8 cellular contexts compared by ENCODE assay signal in genomic region chr13:73722120-73722519, GRCh38.
DNase-seq lines count a peak whose midpoint lies in the region; ATAC-seq, FAIRE-seq and TF ChIP-seq lines count a peak whose summit lies in the region.

No MANE protein-coding gene starts in this region.

- H3K36me3 Mint-ChIP-seq in activated T-helper 2 cell treated with anti-CD3 and anti-CD28 coated beads, Interferon-gamma antibody, Interleukin-2, Interleukin-4, amounts not matched to agents 10 μg/mL and 5 μg/mL and 100 μg/mL, durations not matched to agents 14 hours and 24 hours and 36 hours (ENCODE audit: low read depth), result peaks cover 7% of the 10 kb centered on the region
- no peaks in the 10 kb centered on the region for H3K36me3 Mint-ChIP-seq in CD14-positive monocyte

- H2AFZ ChIP-seq in neuronal stem cell (ENCODE audit: low read length), result no peak overlapping the region

- no peak overlapping the region for H3K9ac ChIP-seq in neuronal stem cell (ENCODE audit: low read depth, low read length, poor library complexity)

- no peak overlapping the region for H4K8ac ChIP-seq in neuronal stem cell (ENCODE audit: low read depth, low read length)

- H2BK120ac ChIP-seq in neuronal stem cell (ENCODE audit: low read depth, low read length), result no peak overlapping the region

- H3K79me1 ChIP-seq in neuronal stem cell (ENCODE audit: low read depth, low read length), result no peaks in the 10 kb centered on the region

- H3K4me3 ChIP-seq in neuronal stem cell (ENCODE audit: low read length in 2 of 2), result no peak overlapping the region

- H2BK12ac ChIP-seq in neuronal stem cell (ENCODE audit: low read length), result no peak overlapping the region

- H3K36me3 ChIP-seq in neuronal stem cell (replicated peaks in 1 of 2; ENCODE audit: control insufficient read depth in 2 of 2, insufficient read depth in 2 of 2, low read length in 2 of 2), result peaks cover 0 to 12% of the 10 kb centered on the region in 2 donors

- H3K4me1 ChIP-seq in neuronal stem cell (ENCODE audit: control insufficient read depth in 2 of 2, insufficient read depth in 1 of 2, low read depth in 1 of 2, low read length in 2 of 2), result no peaks in the 10 kb centered on the region

- no peaks in the 10 kb centered on the region for H3K9me3 ChIP-seq in neuronal stem cell (replicated peaks in 1 of 2; ENCODE audit: control insufficient read depth in 2 of 2, insufficient read depth in 1 of 2, low read depth in 1 of 2, low read length in 2 of 2)

- in situ Hi-C loops in ACHN (cut with HindIII; ENCODE audit: low pct_ligation_motif_present, low pct_unique_long_range_greater_than_20kb, low sequenced_read_pairs), result no loop called here

- no peak overlapping the region for H3K27ac Mint-ChIP-seq in activated T-helper 2 cell treated with anti-CD3 and anti-CD28 coated beads, Interferon-gamma antibody, Interleukin-2, Interleukin-4, amounts not matched to agents 10 μg/mL and 5 μg/mL and 100 μg/mL, durations not matched to agents 14 hours and 24 hours and 36 hours
- no peak overlapping the region for H3K27ac Mint-ChIP-seq in CD14-positive monocyte

- H3K18ac ChIP-seq in neuronal stem cell (ENCODE audit: low read length), result no peak overlapping the region

- no peak overlapping the region for H3K23ac ChIP-seq in neuronal stem cell (ENCODE audit: low read depth, low read length, poor library complexity)

- H4K91ac ChIP-seq in neuronal stem cell (ENCODE audit: low read depth, low read length, poor library complexity), result no peak overlapping the region

- peak; percentile 90 for ATAC-seq in HG02759 (IDR thresholded peaks at IDR 0.05; ENCODE audit: unreplicated experiment)

- peaks cover 24% of the 10 kb centered on the region for H3K4me1 Mint-ChIP-seq in activated T-helper 2 cell treated with anti-CD3 and anti-CD28 coated beads, Interferon-gamma antibody, Interleukin-2, Interleukin-4, amounts not matched to agents 10 μg/mL and 5 μg/mL and 100 μg/mL, durations not matched to agents 14 hours and 24 hours and 36 hours (ENCODE audit: low read depth)
- H3K4me1 Mint-ChIP-seq in CD14-positive monocyte, result no peaks in the 10 kb centered on the region

- peaks cover 13% of the 10 kb centered on the region for H3K27me3 Mint-ChIP-seq in activated T-helper 2 cell treated with anti-CD3 and anti-CD28 coated beads, Interferon-gamma antibody, Interleukin-2, Interleukin-4, amounts not matched to agents 10 μg/mL and 5 μg/mL and 100 μg/mL, durations not matched to agents 14 hours and 24 hours and 36 hours (ENCODE audit: low read depth)
- peaks cover 0 to 2% (median 2%) of the 10 kb centered on the region in 3 donors for H3K27me3 Mint-ChIP-seq in CD14-positive monocyte (ENCODE audit: low read depth in 3 of 3)

- no peak overlapping the region for H2BK15ac ChIP-seq in neuronal stem cell (ENCODE audit: low read length)

- no peak overlapping the region for H3K27ac ChIP-seq in neuronal stem cell (replicated peaks; ENCODE audit: low read length)

- H3K4me2 ChIP-seq in neuronal stem cell (ENCODE audit: insufficient read depth, low read length, poor library complexity, severe bottlenecking), result no peak overlapping the region

- H3K4me3 Mint-ChIP-seq in activated T-helper 2 cell treated with anti-CD3 and anti-CD28 coated beads, Interferon-gamma antibody, Interleukin-2, Interleukin-4, amounts not matched to agents 10 μg/mL and 5 μg/mL and 100 μg/mL, durations not matched to agents 14 hours and 24 hours and 36 hours (ENCODE audit: low read depth), result no peak overlapping the region
- no peak overlapping the region for H3K4me3 Mint-ChIP-seq in CD14-positive monocyte

- H3K4ac ChIP-seq in neuronal stem cell (ENCODE audit: low read length), result no peak overlapping the region

- H3K27me3 ChIP-seq in neuronal stem cell (ENCODE audit: control insufficient read depth in 3 of 3, insufficient read depth in 3 of 3, low read depth in 1 of 3, low read length in 3 of 3), result no peaks in the 10 kb centered on the region

- intact Hi-C loops in activated T-helper 2 cell treated with anti-CD3 and anti-CD28 coated beads, Interferon-gamma antibody, Interleukin-2, Interleukin-4, amounts not matched to agents 10 μg/mL and 5 μg/mL and 100 μg/mL, durations not matched to agents 14 hours and 24 hours and 36 hours (cut with micrococcal nuclease), result no loop called here
- intact Hi-C loops in CD14-positive monocyte (cut with micrococcal nuclease), result no loop called here

- no peak for TF ChIP-seq POLR2A in GM12891 (IDR thresholded peaks at IDR 0.05; ENCODE audit: low read depth, low read length)

- no peak for TF ChIP-seq CTCF in CD14-positive monocyte (IDR thresholded peaks at IDR 0.05)

- WGBS in neuronal stem cell (ENCODE audit: extremely low coverage in 2 of 2, insufficient read length in 2 of 2, insufficient replicate concordance in 1 of 2), 2 donors, result no CpG with 5 or more reads among the region's 1 CpG

- H2AK5ac ChIP-seq in neuronal stem cell (ENCODE audit: low read depth, low read length), result no peak overlapping the region

- H3K14ac ChIP-seq in neuronal stem cell (ENCODE audit: low read length), result no peak overlapping the region

- DNase-seq in ACHN (peak; percentile 64), GM12891 (ENCODE audit: insufficient read length, low spot score) (peak; percentile 5), OCI-M1 (lab: John Stamatoyannopoulos, UW) (peak; percentile 60), glomerular visceral epithelial cell (ENCODE audit: extremely low spot score) (peak; percentile 68), neuronal stem cell (ENCODE audit: low spot score) (no peak), CD14-positive monocyte (ENCODE audit: low spot score) (no peak)
- DNase-seq in activated T-helper 2 cell treated with anti-CD3 and anti-CD28 coated beads, Interferon-gamma antibody, Interleukin-2, Interleukin-4, amounts not matched to agents 10 μg/mL and 5 μg/mL and 100 μg/mL, durations not matched to agents 14 hours and 24 hours and 36 hours (ENCODE audit: low spot score), result no peak

- no peaks in the 10 kb centered on the region for H3K9me3 Mint-ChIP-seq in activated T-helper 2 cell treated with anti-CD3 and anti-CD28 coated beads, Interferon-gamma antibody, Interleukin-2, Interleukin-4, amounts not matched to agents 10 μg/mL and 5 μg/mL and 100 μg/mL, durations not matched to agents 14 hours and 24 hours and 36 hours
- H3K9me3 Mint-ChIP-seq in CD14-positive monocyte, result peaks cover 0 to 3% (median 0%) of the 10 kb centered on the region in 7 donors

- H2BK5ac ChIP-seq in neuronal stem cell (ENCODE audit: low read length), result no peak overlapping the region

- peak; percentile 79 for FAIRE-seq in GM12891 (lab: Jason Lieb, UNC)

TF ChIP-seq in GM12891, 5 proteins besides CTCF, POLR2A, EP300 and RAD21:
- TF ChIP-seq POLR2AphosphoS5 (IDR thresholded peaks at IDR 0.05; ENCODE audit: low read depth, low read length) (no peak), SPI1 (IDR thresholded peaks at IDR 0.05; ENCODE audit: low read depth, low read length) (no peak), PAX5 (IDR thresholded peaks at IDR 0.05; ENCODE audit: insufficient read depth, low read length, severe bottlenecking) (no peak)
TF ChIP-seq in GM12891: peak in this region for 0.

Comparison
In these comparisons a context has a peak if more than half of its experiments do, and no peak if none do; other contexts are left out.
1. DNase-seq: peak in ACHN (single experiment), GM12891 (single experiment), OCI-M1 (single experiment) and glomerular visceral epithelial cell (single experiment); none in activated T-helper 2 cell treated with anti-CD3 and anti-CD28 coated beads, Interferon-gamma antibody, Interleukin-2, Interleukin-4, amounts not matched to agents 10 μg/mL and 5 μg/mL and 100 μg/mL, durations not matched to agents 14 hours and 24 hours and 36 hours (single experiment), neuronal stem cell (single experiment) and CD14-positive monocyte (single experiment).